ENCODE assay signal across 16 cellular contexts in genomic region chr1:6292134-6292533, GRCh38. TPM values are rescaled to one million over a fixed set of nuclear protein-coding genes. Genes with fewer than 3 reads are reported as not detected.
"Had no signal": no experiment of that assay in that cellular context is flagged by ENCODE, and none has a peak within 500 bp of the region (broad histone marks: within the 10 kb centered on the region; RNA-seq: fewer than 3 reads in every experiment).

No MANE protein-coding gene starts in this region.

- DNase-seq: cortex of kidney; effector CD4-positive, alpha-beta T cell; esophagus squamous epithelium; kidney glomerular epithelial cell; stimulated activated naive CD4-positive, alpha-beta T cell; transverse colon had no signal

- H3K4me3 Mint-ChIP-seq: activated naive CD4-positive, alpha-beta T cell treated with anti-CD3 and anti-CD28 coated beads, Interleukin-2, amount 50 U/mL, for 24 hours had no signal

- H3K27ac ChIP-seq: esophagus squamous epithelium, ovary, SK-N-MC, transverse colon had no signal

- H3K4me3 ChIP-seq: esophagus squamous epithelium, ovary, SK-N-MC, transverse colon had no signal

- H3K27me3 ChIP-seq: esophagus squamous epithelium, ovary, transverse colon had no signal

- H3K36me3 ChIP-seq: ovary, transverse colon had no signal

- H3K27ac Mint-ChIP-seq: activated naive CD4-positive, alpha-beta T cell treated with anti-CD3 and anti-CD28 coated beads, Interleukin-2, amount 50 U/mL, for 24 hours had no signal

- H3K27me3 Mint-ChIP-seq: activated naive CD4-positive, alpha-beta T cell treated with anti-CD3 and anti-CD28 coated beads, Interleukin-2, amount 50 U/mL, for 24 hours had no signal

- H3K4me1 Mint-ChIP-seq: activated naive CD4-positive, alpha-beta T cell treated with anti-CD3 and anti-CD28 coated beads, Interleukin-2, amount 50 U/mL, for 24 hours had no signal

- ATAC-seq: activated CD4-positive, CD25-positive, alpha-beta regulatory T cell treated with anti-CD3 and anti-CD28 coated beads, Interleukin-2, amount 50 U/mL, for 24 hours had no signal

- H3K9me3 ChIP-seq: esophagus squamous epithelium, ovary, transverse colon had no signal

- H3K9me3 Mint-ChIP-seq: activated naive CD4-positive, alpha-beta T cell treated with anti-CD3 and anti-CD28 coated beads, Interleukin-2, amount 50 U/mL, for 24 hours had no signal

RNA-seq across cellular contexts. Expression of gene HES3, which starts 48.2 kb away (rescaled TPM):
- total RNA-seq: endothelial cell of umbilical vein, esophagus squamous epithelium, fibroblast of villous mesenchyme, glomerular endothelial cell, liver, mesenteric fat pad, ovary, pulmonary artery endothelial cell, transverse colon had no signal
